In the genomic region with DNA sequence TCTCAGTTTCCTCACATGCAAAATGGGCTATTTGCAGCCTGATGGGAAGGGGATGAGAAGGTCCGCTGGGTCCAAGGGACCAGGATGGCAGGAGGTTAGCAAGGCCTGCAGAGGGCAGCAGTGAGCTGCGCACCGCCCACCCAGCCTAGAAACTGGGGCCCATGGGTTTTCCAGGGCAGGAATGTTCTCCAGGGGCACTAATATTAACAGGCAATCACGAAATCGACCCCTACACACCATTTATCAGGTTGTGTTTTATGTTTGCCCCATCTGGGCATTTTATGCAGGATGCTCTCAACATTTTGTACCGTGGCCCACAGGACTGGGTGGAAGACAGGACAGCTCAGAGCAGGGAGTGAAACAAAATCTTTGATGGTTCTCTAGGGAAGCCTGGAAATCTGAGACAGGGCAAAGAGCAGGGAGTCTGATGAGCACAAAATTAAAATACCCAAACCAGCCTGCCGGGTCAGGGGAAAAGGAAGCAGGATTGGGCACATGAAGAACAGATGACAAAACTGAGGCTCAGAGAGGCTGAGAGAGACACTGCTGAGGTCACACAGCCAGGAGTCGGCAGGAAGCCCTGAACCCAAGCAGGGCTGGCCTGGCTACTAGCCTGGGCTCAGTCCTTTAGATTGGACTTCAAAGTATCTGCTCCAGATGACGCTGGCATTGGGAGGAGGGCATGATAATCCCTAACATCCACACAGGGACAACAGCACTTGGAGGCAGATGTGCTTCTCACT, we compare ENCODE assay signal across 8 cellular contexts. TPM values are rescaled to one million over a fixed set of nuclear protein-coding genes. Genes with fewer than 3 reads are reported as not detected.
DNase-seq lines count a peak whose midpoint lies in the region; ATAC-seq and TF ChIP-seq lines count a peak whose summit lies in the region.

No MANE protein-coding gene starts in this region.

- no peaks in the 10 kb centered on the region for H3K36me3 ChIP-seq in lower lobe of right lung

- DNase-seq in activated CD4-positive, CD25-positive, alpha-beta regulatory T cell (lab: John Stamatoyannopoulos, UW), result peak; percentile 19 to 39 (median 29)
- DNase-seq in NCI-H345 (lab: John Stamatoyannopoulos, UW), result peak; percentile 60
- DNase-seq in activated CD4-positive, alpha-beta T cell treated with anti-CD3 and anti-CD28 coated beads, Interleukin-2, amount 50 U/mL, for 4 hours, result peak; percentile 56 to 58
- peak; percentile 58 to 84 (median 72) for DNase-seq in dorsolateral prefrontal cortex
- DNase-seq in lower lobe of right lung, result peak; percentile 75
- peak; percentile 50 for DNase-seq in stimulated activated CD8-positive, alpha-beta memory T cell treated with anti-CD3 and anti-CD28 coated beads, Interleukin-15, amount 100 ng/mL, for 24 hours (ENCODE audit: low read depth)
- no peak for DNase-seq in COR-L47 (lab: John Stamatoyannopoulos, UW)

- peaks cover 41% of the 10 kb centered on the region for H3K4me1 ChIP-seq in lower lobe of right lung

- peaks cover 8% of the 10 kb centered on the region for H3K9me3 ChIP-seq in lower lobe of right lung

- intact Hi-C loops in dorsolateral prefrontal cortex (cut with DNase I) (loop anchor here (1.0 to 10.0 kb wide), 4 partner anchors 103 to 356 kb away; no protein-coding TSS in a partner anchor), lower lobe of right lung (cut with DNase I) (loop anchor here (10.0 kb wide), 1 partner anchor 106 kb away; no protein-coding TSS in a partner anchor)

- peak; percentile 88 to 99 (median 97) for TF ChIP-seq CTCF in dorsolateral prefrontal cortex (IDR thresholded peaks at IDR 0.05 in 54 of 56, conservative IDR thresholded peaks at IDR 0.05 in 2 of 56; ENCODE audit: low read depth in 1 of 56, partially characterized antibody in 56 of 56)
- peak; percentile 96 for TF ChIP-seq CTCF in lower lobe of right lung (IDR thresholded peaks at IDR 0.05)

- H3K4me3 ChIP-seq in dorsolateral prefrontal cortex, result peak overlapping the region in 5 of 59 donors; percentile 16 to 71 (median 54)
- H3K4me3 ChIP-seq in lower lobe of right lung, result no peak overlapping the region

- H3K27ac ChIP-seq in dorsolateral prefrontal cortex (peak overlapping the region in 43 of 59 donors; percentile 7 to 82 (median 68)), lower lobe of right lung (no peak overlapping the region)

- H3K27me3 ChIP-seq in dorsolateral prefrontal cortex (no peaks in the 10 kb centered on the region), lower lobe of right lung (ENCODE audit: low read depth) (no peaks in the 10 kb centered on the region)

- no peak for ATAC-seq in activated CD4-positive, CD25-positive, alpha-beta regulatory T cell treated with anti-CD3 and anti-CD28 coated beads, Interleukin-2, amount 50 U/mL, for 24 hours
- peak; percentile 64 to 73 for ATAC-seq in lower lobe of right lung

RNA-seq across cellular contexts. Expression of gene BCR, which starts 1.6 kb away (rescaled TPM):
- total RNA-seq in dorsolateral prefrontal cortex (100 to 1,000 TPM in 90 of 120 experiments, 10 to 100 TPM in 30; 54.7 to 211 (median 113) TPM), lower lobe of right lung (57.2 TPM)

RNA-seq across cellular contexts. Expression of gene RAB36, which starts 33.4 kb away (rescaled TPM):
- total RNA-seq in dorsolateral prefrontal cortex (10 to 100 TPM in 101 of 120 experiments, 1 to 10 TPM in 19; 7.2 to 20.6 (median 12.3) TPM), lower lobe of right lung (9.6 TPM)

RNA-seq across cellular contexts. Expression of gene RSPH14, which starts 36.9 kb away (rescaled TPM):
- total RNA-seq in dorsolateral prefrontal cortex (10 to 100 TPM in 84 of 120 experiments, 1 to 10 TPM in 36; 3.0 to 22.3 (median 11.9) TPM), lower lobe of right lung (2.0 TPM)

Comparison
In these comparisons a context has a peak if more than half of its experiments do, and no peak if none do; other contexts are left out.
1. ATAC-seq: peak in lower lobe of right lung (2 of 2); none in activated CD4-positive, CD25-positive, alpha-beta regulatory T cell treated with anti-CD3 and anti-CD28 coated beads, Interleukin-2, amount 50 U/mL, for 24 hours (0 of 2).